In the genomic region with DNA sequence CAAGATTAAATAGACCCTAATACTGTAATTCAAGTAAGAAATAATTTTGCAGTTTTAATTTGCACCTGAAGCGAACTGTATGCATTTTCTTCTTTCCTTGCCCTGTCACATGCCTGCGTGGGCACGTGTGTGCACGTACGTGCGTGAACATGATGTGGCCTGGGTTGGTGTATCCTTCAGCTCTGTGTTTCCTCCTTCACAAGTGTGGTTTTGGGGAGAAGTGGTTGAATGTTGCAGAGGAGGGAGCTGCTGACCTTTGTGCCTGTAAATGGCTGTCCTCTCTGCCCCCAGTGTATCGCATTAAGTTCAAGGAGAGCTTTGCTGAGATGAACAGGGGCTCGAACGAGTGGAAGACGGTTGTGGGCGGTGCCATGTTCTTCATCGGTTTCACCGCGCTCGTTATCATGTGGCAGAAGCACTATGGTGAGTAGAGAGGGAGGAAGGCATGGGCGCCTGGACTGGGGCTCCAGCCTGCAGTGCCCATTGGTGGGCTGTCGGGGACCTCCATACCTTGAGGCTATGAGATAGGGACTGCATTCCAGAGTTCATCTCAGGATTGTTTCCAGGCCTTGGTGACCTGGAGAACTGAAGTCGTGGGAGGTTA, we compare ENCODE assay signal across 35 cellular contexts. TPM values are rescaled to one million over a fixed set of nuclear protein-coding genes. Genes with fewer than 3 reads are reported as not detected.
"Had no signal": no experiment of that assay in that cellular context is flagged by ENCODE, and none has a peak within 500 bp of the region (broad histone marks: within the 10 kb centered on the region; RNA-seq: fewer than 3 reads in every experiment).

No MANE protein-coding gene starts in this region.

- DNase-seq: activated CD4-positive, alpha-beta T cell treated with anti-CD3 and anti-CD28 coated beads for 36 hours; activated CD4-positive, alpha-beta T cell treated with anti-CD3 and anti-CD28 coated beads, Interleukin-2, amount 10 ng/mL, durations not matched to agents 7 days and 5 days; activated CD4-positive, alpha-beta T cell treated with anti-CD3 and anti-CD28 coated beads, Interleukin-2, amount 50 U/mL, for 48 hours; activated CD8-positive, alpha-beta T cell treated with anti-CD3 and anti-CD28 coated beads, Interleukin-2, amount 10 ng/mL, durations not matched to agents 7 days and 5 days; activated gamma-delta T cell; activated naive CD4-positive, alpha-beta T cell treated with anti-CD3 and anti-CD28 coated beads for 36 hours; activated T-cell treated with anti-CD3 and anti-CD28 coated beads, Interleukin-2, amount 50 U/mL, for 24 hours; amygdala; MM.1S; MV-4-11; NCI-H1092; NCI-H1436 treated with DMSO at 0.1 percent for 48 hours; NCI-H1694 treated with DMSO at 0.1 percent for 48 hours; NCI-H2029; NCI-H345; NCI-H526; NCI-H748 treated with DMSO at 0.1 percent for 48 hours; NK-92 treated with Interleukin-12 subunit alpha and Interleukin-12 subunit beta, amount 100 ng/mL, for 24 hours; PC-3; RPMI8226; SHP77 treated with DMSO at 0.1 percent for 48 hours; SK-N-SH had no signal

- H3K27ac Mint-ChIP-seq: activated CD4-positive, alpha-beta T cell treated with anti-CD3 and anti-CD28 coated beads for 36 hours; activated CD4-positive, alpha-beta T cell treated with anti-CD3 and anti-CD28 coated beads, Interleukin-2, amount 10 ng/mL, durations not matched to agents 7 days and 5 days; activated CD8-positive, alpha-beta T cell treated with anti-CD3 and anti-CD28 coated beads, Interleukin-2, amount 10 ng/mL, durations not matched to agents 7 days and 5 days; activated naive CD8-positive, alpha-beta T cell; activated T-cell treated with anti-CD3 and anti-CD28 coated beads, Interleukin-2, amount 50 U/mL, for 24 hours; activated T-helper 2 cell treated with anti-CD3 and anti-CD28 coated beads, Interferon-gamma antibody, Interleukin-2, Interleukin-4, amounts not matched to agents 10 μg/mL and 5 μg/mL and 100 μg/mL, durations not matched to agents 14 hours and 24 hours and 36 hours; T-helper 1 cell treated with Interleukin-12 subunit alpha and Interleukin-12 subunit beta and Interleukin-4 antibody, amounts not matched to agents 30 μg/mL and 1 μg/mL, for 36 hours; T-helper 2 cell treated with Interferon-gamma antibody and Interleukin-4, amounts not matched to agents 5 μg/mL and 100 μg/mL, for 36 hours; WTC11 had no signal

- H3K9me3 Mint-ChIP-seq: activated CD4-positive, alpha-beta T cell treated with anti-CD3 and anti-CD28 coated beads, Interleukin-2, amount 10 ng/mL, durations not matched to agents 7 days and 5 days; activated naive CD4-positive, alpha-beta T cell treated with anti-CD3 and anti-CD28 coated beads for 36 hours; activated T-cell treated with anti-CD3 and anti-CD28 coated beads, Interleukin-2, amount 50 U/mL, for 24 hours; activated T-helper 2 cell treated with anti-CD3 and anti-CD28 coated beads, Interferon-gamma antibody, Interleukin-2, Interleukin-4, amounts not matched to agents 10 μg/mL and 5 μg/mL and 100 μg/mL, durations not matched to agents 14 hours and 24 hours and 36 hours; central memory CD8-positive, alpha-beta T cell; T-helper 1 cell treated with Interleukin-12 subunit alpha and Interleukin-12 subunit beta and Interleukin-4 antibody, amounts not matched to agents 30 μg/mL and 1 μg/mL, for 36 hours; T-helper 2 cell treated with Interferon-gamma antibody and Interleukin-4, amounts not matched to agents 5 μg/mL and 100 μg/mL, for 36 hours; WTC11 had no signal

- H3K4me3 ChIP-seq: ascending aorta, cardiac muscle cell, Peyer's patch, SJSA1 had no signal

- H3K9me3 ChIP-seq: ascending aorta, Peyer's patch, SJSA1, SK-N-SH had no signal

- H3K27ac ChIP-seq: ascending aorta, cardiac muscle cell, Peyer's patch, SJSA1 had no signal

- FAIRE-seq: TTC549 had no signal

- H3K4me3 Mint-ChIP-seq: activated CD4-positive, alpha-beta T cell treated with anti-CD3 and anti-CD28 coated beads for 36 hours; activated CD4-positive, alpha-beta T cell treated with anti-CD3 and anti-CD28 coated beads, Interleukin-2, amount 10 ng/mL, durations not matched to agents 7 days and 5 days; activated CD8-positive, alpha-beta T cell treated with anti-CD3 and anti-CD28 coated beads, Interleukin-2, amount 10 ng/mL, durations not matched to agents 7 days and 5 days; activated naive CD4-positive, alpha-beta T cell treated with anti-CD3 and anti-CD28 coated beads for 36 hours; activated naive CD8-positive, alpha-beta T cell; activated T-cell treated with anti-CD3 and anti-CD28 coated beads, Interleukin-2, amount 50 U/mL, for 24 hours; central memory CD8-positive, alpha-beta T cell; T-helper 1 cell treated with Interleukin-12 subunit alpha and Interleukin-12 subunit beta and Interleukin-4 antibody, amounts not matched to agents 30 μg/mL and 1 μg/mL, for 36 hours; T-helper 2 cell treated with Interferon-gamma antibody and Interleukin-4, amounts not matched to agents 5 μg/mL and 100 μg/mL, for 36 hours; WTC11 had no signal

- ATAC-seq: activated CD4-positive, alpha-beta T cell treated with anti-CD3 and anti-CD28 coated beads for 36 hours; activated CD4-positive, CD25-positive, alpha-beta regulatory T cell treated with anti-CD3 and anti-CD28 coated beads, Interleukin-2, amount 50 U/mL, for 24 hours; activated CD8-positive, alpha-beta T cell treated with anti-CD3 and anti-CD28 coated beads, Interleukin-2, amount 10 ng/mL, durations not matched to agents 7 days and 5 days; PC-3; WTC11 had no signal

- H3K27me3 Mint-ChIP-seq: activated CD4-positive, alpha-beta T cell treated with anti-CD3 and anti-CD28 coated beads for 36 hours; activated CD4-positive, alpha-beta T cell treated with anti-CD3 and anti-CD28 coated beads, Interleukin-2, amount 10 ng/mL, durations not matched to agents 7 days and 5 days; activated naive CD8-positive, alpha-beta T cell; activated T-cell treated with anti-CD3 and anti-CD28 coated beads, Interleukin-2, amount 50 U/mL, for 24 hours; central memory CD8-positive, alpha-beta T cell had no signal

- H3K27me3 ChIP-seq: ascending aorta, cardiac muscle cell, Peyer's patch, SJSA1 had no signal

RNA-seq across cellular contexts. Expression of a gene that starts 54.6 kb away (rescaled TPM):
- total RNA-seq: activated T-helper 2 cell treated with anti-CD3 and anti-CD28 coated beads, Interferon-gamma antibody, Interleukin-2, Interleukin-4, amounts not matched to agents 10 μg/mL and 5 μg/mL and 100 μg/mL, durations not matched to agents 14 hours and 24 hours and 36 hours; ascending aorta; LHCN-M2 had no signal
